ENCODE assay signal across 8 cellular contexts in genomic region chr1:219416598-219417238, GRCh38.
DNase-seq lines count a peak whose midpoint lies in the region; ATAC-seq, FAIRE-seq and TF ChIP-seq lines count a peak whose summit lies in the region.

No MANE protein-coding gene starts in this region.

- H3K9me3 Mint-ChIP-seq in activated naive CD4-positive, alpha-beta T cell treated with anti-CD3 and anti-CD28 coated beads, Interleukin-2, amount 50 U/mL, for 72 hours: no peaks in the 10 kb centered on the region

- FAIRE-seq in small intestine (lab: Jason Lieb, UNC): no peak

- no peak overlapping the region for H3K27ac Mint-ChIP-seq in activated naive CD4-positive, alpha-beta T cell treated with anti-CD3 and anti-CD28 coated beads, Interleukin-2, amount 50 U/mL, for 72 hours

- peak; percentile 59 for TF ChIP-seq CTCF in GM10248 (IDR thresholded peaks at IDR 0.05; ENCODE audit: control extremely low read depth, extremely low read depth, low read depth, missing control alignments)

- CTCF ChIA-PET in GM10248 (lab: Yijun Ruan, JAX): interaction anchor here (0.6 to 2.0 kb wide), 6 partner anchors 10 to 150 kb away, joined by 3 to 5 read pairs (median 4); no protein-coding TSS in a partner anchor

- intact Hi-C loops in left ventricle myocardium superior (cut with micrococcal nuclease): no loop called here

- in situ Hi-C loops in SK-MEL-5 (cut with HindIII; ENCODE audit: low pct_unique_long_range_greater_than_20kb, low sequenced_read_pairs): no loop called here

- DNase-seq in GM10248 (ENCODE audit: extremely low spot score) (no peak), SK-MEL-5 (ENCODE audit: low read depth, low spot score) (peak; percentile 74), left ventricle myocardium superior (peak; percentile 32), small intestine (peak; percentile 58), middle frontal gyrus (ENCODE audit: extremely low spot score, low spot score) (no peak)
- DNase-seq in activated naive CD4-positive, alpha-beta T cell treated with anti-CD3 and anti-CD28 coated beads, Interleukin-2, amount 50 U/mL, for 72 hours (ENCODE audit: low spot score in 2 of 2): peak in 1 of 2 donors; percentile 64

- H3K36me3 Mint-ChIP-seq in activated naive CD4-positive, alpha-beta T cell treated with anti-CD3 and anti-CD28 coated beads, Interleukin-2, amount 50 U/mL, for 72 hours: no peaks in the 10 kb centered on the region

- TF ChIP-seq RAD21 in Ishikawa (IDR thresholded peaks at IDR 0.05; ENCODE audit: low read depth): peak; percentile 56

- POLR2A ChIA-PET in GM10248 (lab: Yijun Ruan, JAX): no interaction called here

- no peak overlapping the region for H3K27ac ChIP-seq in small intestine (ENCODE audit: low read depth in 1 of 2, low read length in 1 of 2)

- WGBS in small intestine, 3 donors: 5 to 24% (median 17%) methylated on average over 1 of the region's 1 CpG

- no peak overlapping the region for H3K4me3 ChIP-seq in small intestine (ENCODE audit: low read depth in 1 of 2, low read length in 2 of 2)

- no peak for TF ChIP-seq EP300 in Ishikawa (IDR thresholded peaks at IDR 0.05; ENCODE audit: borderline replicate concordance)

- H3K4me1 ChIP-seq in small intestine (ENCODE audit: control insufficient read depth in 2 of 2, insufficient read depth in 1 of 2, low read depth in 1 of 2, low read length in 1 of 2): no peaks in the 10 kb centered on the region

- no peaks in the 10 kb centered on the region for H3K36me3 ChIP-seq in small intestine (ENCODE audit: control insufficient read depth in 2 of 2, insufficient read depth in 2 of 2, low read length in 2 of 2)

- H3K27me3 ChIP-seq in small intestine (ENCODE audit: control insufficient read depth in 2 of 2, insufficient read depth in 2 of 2, low read length in 2 of 2): no peaks in the 10 kb centered on the region

- H3K9me3 ChIP-seq in small intestine (ENCODE audit: control insufficient read depth, low read depth): no peaks in the 10 kb centered on the region

- peak; percentile 91 for ATAC-seq in GM21737 (IDR thresholded peaks at IDR 0.05; ENCODE audit: unreplicated experiment)
- ATAC-seq in activated naive CD4-positive, alpha-beta T cell treated with anti-CD3 and anti-CD28 coated beads, Interleukin-2, amount 50 U/mL, for 72 hours: peak; percentile 49 to 76
- peak; percentile 50 for ATAC-seq in left ventricle myocardium superior

TF ChIP-seq in Ishikawa, 13 proteins besides CTCF, POLR2A, EP300 and RAD21:
- TF ChIP-seq MAX (IDR thresholded peaks at IDR 0.05) (no peak), CEBPB (IDR thresholded peaks at IDR 0.05) (no peak), TEAD4 (IDR thresholded peaks at IDR 0.05) (no peak), EGR1 (IDR thresholded peaks at IDR 0.05) (no peak), TCF12 (IDR thresholded peaks at IDR 0.05; ENCODE audit: low read depth) (no peak), FOXM1 (IDR thresholded peaks at IDR 0.05; ENCODE audit: borderline replicate concordance, low read depth) (no peak), CREB1 (IDR thresholded peaks at IDR 0.05; ENCODE audit: low read depth) (no peak), NFIC (IDR thresholded peaks at IDR 0.05) (no peak), ZBTB7A (IDR thresholded peaks at IDR 0.05; ENCODE audit: low read depth) (no peak), USF1 (IDR thresholded peaks at IDR 0.05) (no peak), YY1 (IDR thresholded peaks at IDR 0.05; ENCODE audit: low read depth) (no peak), TAF1 (IDR thresholded peaks at IDR 0.05; ENCODE audit: low read depth) (no peak), REST (IDR thresholded peaks at IDR 0.05; ENCODE audit: low read depth) (no peak)

Comparison
In these comparisons a context has a peak if more than half of its experiments do, and no peak if none do; other contexts are left out.
1. DNase-seq: peak in SK-MEL-5 (single experiment), left ventricle myocardium superior (single experiment) and small intestine (single experiment); none in GM10248 (single experiment) and middle frontal gyrus (single experiment).
2. Peak in every context shown above with its lines, with median percentiles within 50 percentile points of each other: ATAC-seq.